2 cellular contexts compared by ENCODE assay signal in genomic region chr2:233746475-233747282, GRCh38.
TF ChIP-seq lines count a peak whose summit lies in the region.

No MANE protein-coding gene starts in this region.

TF ChIP-seq in SK-N-SH, 30 proteins besides CTCF, POLR2A, EP300 and RAD21 (continued from another document):
- TF ChIP-seq EZH2phosphoT487 (IDR thresholded peaks at IDR 0.05; ENCODE audit: borderline replicate concordance, low read depth) (no peak), CHD2 (IDR thresholded peaks at IDR 0.05; ENCODE audit: low read length, partially characterized antibody) (no peak), POLR2AphosphoS5 (IDR thresholded peaks at IDR 0.05; ENCODE audit: low read depth, low read length) (no peak), FOXM1 (IDR thresholded peaks at IDR 0.05; ENCODE audit: low read depth) (no peak), RFX5 (IDR thresholded peaks at IDR 0.05; ENCODE audit: low read length) (no peak), MAX (IDR thresholded peaks at IDR 0.05; ENCODE audit: low read depth) (no peak), RCOR1 (IDR thresholded peaks at IDR 0.05; ENCODE audit: low read length) (no peak), TEAD4 (IDR thresholded peaks at IDR 0.05; ENCODE audit: borderline replicate concordance, insufficient read depth) (no peak), TCF12 (IDR thresholded peaks at IDR 0.05) (no peak), NRF1 (IDR thresholded peaks at IDR 0.05; ENCODE audit: low read depth, low read length) (no peak), NFIC (IDR thresholded peaks at IDR 0.05; ENCODE audit: borderline replicate concordance) (no peak), YY1 (IDR thresholded peaks at IDR 0.05; ENCODE audit: low read depth) (no peak), FOXJ3 (CRISPR knock-in tag; IDR thresholded peaks at IDR 0.05) (no peak)
- TF ChIP-seq, protein P1, sequence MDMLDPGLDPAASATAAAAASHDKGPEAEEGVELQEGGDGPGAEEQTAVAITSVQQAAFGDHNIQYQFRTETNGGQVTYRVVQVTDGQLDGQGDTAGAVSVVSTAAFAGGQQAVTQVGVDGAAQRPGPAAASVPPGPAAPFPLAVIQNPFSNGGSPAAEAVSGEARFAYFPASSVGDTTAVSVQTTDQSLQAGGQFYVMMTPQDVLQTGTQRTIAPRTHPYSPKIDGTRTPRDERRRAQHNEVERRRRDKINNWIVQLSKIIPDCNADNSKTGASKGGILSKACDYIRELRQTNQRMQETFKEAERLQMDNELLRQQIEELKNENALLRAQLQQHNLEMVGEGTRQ (IDR thresholded peaks at IDR 0.05; ENCODE audit: borderline replicate concordance, low read depth, low read length), result no peak
- TF ChIP-seq, protein P2, sequence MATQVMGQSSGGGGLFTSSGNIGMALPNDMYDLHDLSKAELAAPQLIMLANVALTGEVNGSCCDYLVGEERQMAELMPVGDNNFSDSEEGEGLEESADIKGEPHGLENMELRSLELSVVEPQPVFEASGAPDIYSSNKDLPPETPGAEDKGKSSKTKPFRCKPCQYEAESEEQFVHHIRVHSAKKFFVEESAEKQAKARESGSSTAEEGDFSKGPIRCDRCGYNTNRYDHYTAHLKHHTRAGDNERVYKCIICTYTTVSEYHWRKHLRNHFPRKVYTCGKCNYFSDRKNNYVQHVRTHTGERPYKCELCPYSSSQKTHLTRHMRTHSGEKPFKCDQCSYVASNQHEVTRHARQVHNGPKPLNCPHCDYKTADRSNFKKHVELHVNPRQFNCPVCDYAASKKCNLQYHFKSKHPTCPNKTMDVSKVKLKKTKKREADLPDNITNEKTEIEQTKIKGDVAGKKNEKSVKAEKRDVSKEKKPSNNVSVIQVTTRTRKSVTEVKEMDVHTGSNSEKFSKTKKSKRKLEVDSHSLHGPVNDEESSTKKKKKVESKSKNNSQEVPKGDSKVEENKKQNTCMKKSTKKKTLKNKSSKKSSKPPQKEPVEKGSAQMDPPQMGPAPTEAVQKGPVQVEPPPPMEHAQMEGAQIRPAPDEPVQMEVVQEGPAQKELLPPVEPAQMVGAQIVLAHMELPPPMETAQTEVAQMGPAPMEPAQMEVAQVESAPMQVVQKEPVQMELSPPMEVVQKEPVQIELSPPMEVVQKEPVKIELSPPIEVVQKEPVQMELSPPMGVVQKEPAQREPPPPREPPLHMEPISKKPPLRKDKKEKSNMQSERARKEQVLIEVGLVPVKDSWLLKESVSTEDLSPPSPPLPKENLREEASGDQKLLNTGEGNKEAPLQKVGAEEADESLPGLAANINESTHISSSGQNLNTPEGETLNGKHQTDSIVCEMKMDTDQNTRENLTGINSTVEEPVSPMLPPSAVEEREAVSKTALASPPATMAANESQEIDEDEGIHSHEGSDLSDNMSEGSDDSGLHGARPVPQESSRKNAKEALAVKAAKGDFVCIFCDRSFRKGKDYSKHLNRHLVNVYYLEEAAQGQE (IDR thresholded peaks at IDR 0.05; ENCODE audit: low read depth, low read length), result no peak

TF ChIP-seq in liver, 16 proteins besides CTCF, POLR2A, EP300 and RAD21 (continued from another document):
- TF ChIP-seq, protein P2 (IDR thresholded peaks at IDR 0.05), result no peak
- TF ChIP-seq FOXA1 (IDR thresholded peaks at IDR 0.05) (no peak), JUND (IDR thresholded peaks at IDR 0.05) (peak in 1 of 2 donors; percentile 58), SP1 (IDR thresholded peaks at IDR 0.05) (no peak), HNF4A (conservative IDR thresholded peaks at IDR 0.05) (peak; percentile 34 to 69), MAX (IDR thresholded peaks at IDR 0.05) (peak; percentile 33), RXRA (IDR thresholded peaks at IDR 0.05) (peak; percentile 90 to 97)
